In the genomic region with DNA sequence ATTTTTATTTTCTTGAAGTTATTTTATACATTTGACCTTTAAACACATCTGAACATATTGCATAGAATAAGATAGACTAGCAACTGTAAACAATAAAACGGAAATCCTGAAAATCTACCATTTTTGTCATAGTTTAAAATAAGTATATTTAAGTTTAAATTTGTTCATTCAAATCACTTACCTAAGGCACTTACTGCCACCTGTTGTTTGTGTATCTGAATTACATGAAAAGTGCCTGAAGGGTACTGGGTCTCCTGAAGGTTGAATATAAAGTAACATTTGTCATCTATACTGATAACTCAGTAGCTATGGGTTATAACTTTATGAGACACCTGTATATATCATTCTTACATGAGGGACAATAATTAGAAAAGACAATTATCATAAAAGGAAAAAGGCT, we compare ENCODE assay signal across 11 cellular contexts. TPM values are rescaled to one million over a fixed set of nuclear protein-coding genes. Genes with fewer than 3 reads are reported as not detected.
DNase-seq lines count a peak whose midpoint lies in the region; ATAC-seq and TF ChIP-seq lines count a peak whose summit lies in the region.
"Had no signal": no experiment of that assay in that cellular context is flagged by ENCODE, and none has a peak within 500 bp of the region (broad histone marks: within the 10 kb centered on the region; RNA-seq: fewer than 3 reads in every experiment).

No MANE protein-coding gene starts in this region.

- H3K36me3 ChIP-seq in smooth muscle cell (ENCODE audit: low read depth), result no peaks in the 10 kb centered on the region

- no peak overlapping the region for H3K9ac ChIP-seq in smooth muscle cell (ENCODE audit: low read depth)

- H3K4me3 ChIP-seq in epithelial cell of esophagus (ENCODE audit: low read length) (no peak overlapping the region), smooth muscle cell (no peak overlapping the region)

- 9% methylated on average over 1 of the region's 1 CpG for WGBS in smooth muscle cell (ENCODE audit: low lambda C conversion rate)

- H3K27me3 ChIP-seq in smooth muscle cell (ENCODE audit: low read depth), result no peaks in the 10 kb centered on the region

- no peak overlapping the region for H3K4me2 ChIP-seq in smooth muscle cell

- no peak for ATAC-seq in GM19452 (IDR thresholded peaks at IDR 0.05; ENCODE audit: unreplicated experiment)
- ATAC-seq in sciatic nerve, result no peak

- intact Hi-C loops in sciatic nerve (cut with DNase I), result no loop called here

- H3K27ac ChIP-seq in smooth muscle cell (ENCODE audit: low read depth), result no peak overlapping the region

- H3F3A ChIP-seq in smooth muscle cell (ENCODE audit: low read depth), result no peaks in the 10 kb centered on the region

- H3K9me3 ChIP-seq in smooth muscle cell (replicated peaks; ENCODE audit: low read depth), result no peaks in the 10 kb centered on the region

- no peaks in the 10 kb centered on the region for H3K79me2 ChIP-seq in smooth muscle cell (ENCODE audit: low read depth)

- no peak overlapping the region for H2AFZ ChIP-seq in smooth muscle cell (ENCODE audit: low read depth)

- no peaks in the 10 kb centered on the region for H4K20me1 ChIP-seq in smooth muscle cell (ENCODE audit: low read depth)

- TF ChIP-seq CTCF in epithelial cell of esophagus (IDR thresholded peaks at IDR 0.05; ENCODE audit: insufficient read depth, low read depth, low read length, missing control alignments), result peak; percentile 20
- TF ChIP-seq CTCF in smooth muscle cell (IDR thresholded peaks at IDR 0.05; ENCODE audit: borderline replicate concordance, insufficient read depth, poor library complexity, severe bottlenecking), result peak; percentile 65

- peak; percentile 6 for DNase-seq in SKM-1 treated with dmso at 0.1 percent for 144 hours (lab: John Stamatoyannopoulos, UW; ENCODE audit: unreplicated experiment)
- no peak for DNase-seq in SKM-1 (lab: John Stamatoyannopoulos, UW; ENCODE audit: unreplicated experiment)
- DNase-seq in NCI-H69 (lab: John Stamatoyannopoulos, UW), result peak; percentile 19
- peak; percentile 22 for DNase-seq in epithelial cell of esophagus (ENCODE audit: low read depth)
- no peak for DNase-seq in smooth muscle cell (lab: John Stamatoyannopoulos, UW; ENCODE audit: unreplicated experiment)
- DNase-seq in sciatic nerve (ENCODE audit: low spot score), result no peak
- no peak for DNase-seq in central memory CD4-positive, alpha-beta T cell
- DNase-seq: amniotic stem cell had no signal

- peaks cover 7% of the 10 kb centered on the region for H3K4me1 ChIP-seq in smooth muscle cell (ENCODE audit: low read depth)

RNA-seq across cellular contexts. Expression of gene TRPC5, which starts 38.6 kb away (rescaled TPM):
- total RNA-seq in smooth muscle cell, result not detected in 2 replicates
- 0.02 and 0.05 TPM in 2 replicates for polyA plus RNA-seq in smooth muscle cell
- total RNA-seq in sciatic nerve, result not detected
- total RNA-seq: myocyte had no signal
- polyA plus RNA-seq: BJ had no signal

RNA-seq across cellular contexts. Expression of gene RTL4, which starts 38.8 kb away (rescaled TPM):
- not detected in 2 replicates for total RNA-seq in smooth muscle cell
- polyA plus RNA-seq in smooth muscle cell, result not detected in 2 replicates
- not detected for total RNA-seq in sciatic nerve
- total RNA-seq: myocyte had no signal
- polyA plus RNA-seq: BJ had no signal

Comparison
In these comparisons a context has a peak if more than half of its experiments do, and no peak if none do; other contexts are left out.
1. DNase-seq: peak in SKM-1 treated with dmso at 0.1 percent for 144 hours (single experiment), NCI-H69 (single experiment) and epithelial cell of esophagus (single experiment); none in SKM-1 (single experiment), smooth muscle cell (single experiment), sciatic nerve (single experiment) and central memory CD4-positive, alpha-beta T cell (single experiment).